In genomic region chr16:66935319-66936011, GRCh38 we compare ENCODE assay signal across 8 cellular contexts. TPM values are rescaled to one million over a fixed set of nuclear protein-coding genes. Genes with fewer than 3 reads are reported as not detected.
A peak's percentile ranks its signal among the peaks of the same experiment; 100 is the strongest.
DNase-seq lines count a peak whose midpoint lies in the region; ATAC-seq and TF ChIP-seq lines count a peak whose summit lies in the region.

Gene CES2 (plus strand): TSS chr16:66935516. CDS start chr16:66935636, 120 bp downstream.

- peak within 1 kb of the TSS; percentile 96 for H2AK5ac ChIP-seq in trophoblast cell (ENCODE audit: low read length)

- peak within 1 kb of the TSS; percentile 74 for H2BK120ac ChIP-seq in trophoblast cell (ENCODE audit: insufficient read depth, low read length, poor library complexity)

- H3K9ac ChIP-seq in HCT116 (ENCODE audit: low read length) (peak within 1 kb of the TSS; percentile 98), trophoblast cell (ENCODE audit: low read length) (peak within 1 kb of the TSS; percentile 98)

- H3K27ac ChIP-seq in 22Rv1: peak within 1 kb of the TSS; percentile 70
- H3K27ac ChIP-seq in HCT116 (ENCODE audit: low read depth, low read length): peak within 1 kb of the TSS; percentile 95
- peak within 1 kb of the TSS; percentile 82 to 99 (median 96) for H3K27ac ChIP-seq in heart left ventricle
- H3K27ac ChIP-seq in trophoblast cell (ENCODE audit: low read depth, low read length): peak within 1 kb of the TSS; percentile 46

- no peak for TF ChIP-seq CTCF in 22Rv1 (IDR thresholded peaks at IDR 0.05)
- no peak for TF ChIP-seq CTCF in HCT116 (IDR thresholded peaks at IDR 0.05 in 2 of 3, conservative IDR thresholded peaks at IDR 0.05 in 1 of 3; ENCODE audit: borderline replicate concordance in 1 of 3, insufficient read depth in 1 of 3, low read depth in 2 of 3, low read length in 2 of 3)
- no peak for TF ChIP-seq CTCF in heart left ventricle (IDR thresholded peaks at IDR 0.05)

- H4K12ac ChIP-seq in trophoblast cell (ENCODE audit: low read depth, low read length): peak within 1 kb of the TSS; percentile 88

- ATAC-seq in HCT116 (peak; percentile 39), heart left ventricle (peak; percentile 32 to 71 (median 63))

- peak within 1 kb of the TSS; percentile 95 for H4K8ac ChIP-seq in trophoblast cell (ENCODE audit: low read depth, low read length)

- H2BK5ac ChIP-seq in trophoblast cell (ENCODE audit: low read depth, low read length, poor library complexity): peak within 1 kb of the TSS; percentile 58

- H3K4me1 Mint-ChIP-seq in activated naive CD8-positive, alpha-beta T cell treated with anti-CD3 and anti-CD28 coated beads for 36 hours: peaks cover 38% of the 10 kb centered on the region

- no peaks in the 10 kb centered on the region for H3K9me2 ChIP-seq in HCT116 (ENCODE audit: insufficient read depth)

- peak within 1 kb of the TSS; percentile 96 for H3K14ac ChIP-seq in trophoblast cell (ENCODE audit: low read length)

- H2BK12ac ChIP-seq in trophoblast cell (ENCODE audit: low read length): no peak within 1 kb of the TSS

- RAD21 ChIA-PET in HCT116 (lab: Charles Lee; ENCODE audit: low non-redundant PET in 1 of 2, low total read pairs in 2 of 2, uncharacterized antibody in 2 of 2, unreplicated experiment in 2 of 2): no interaction called here

- no peaks in the 10 kb centered on the region for H3K9me3 Mint-ChIP-seq in activated naive CD8-positive, alpha-beta T cell treated with anti-CD3 and anti-CD28 coated beads for 36 hours

- intact Hi-C loops in HCT116 (cut with micrococcal nuclease) (no loop called here), heart left ventricle (cut with DNase I) (loop anchor here in 1 of 10 donors (5.0 kb wide), 1 partner anchor 38 kb away; no protein-coding TSS in a partner anchor)

- POLR2A ChIA-PET in HCT116 (lab: Charles Lee): no interaction called here

- peaks cover 30% of the 10 kb centered on the region for H3K36me3 Mint-ChIP-seq in activated naive CD8-positive, alpha-beta T cell treated with anti-CD3 and anti-CD28 coated beads for 36 hours

- H3K4me1 ChIP-seq in HCT116 (ENCODE audit: control insufficient read depth in 1 of 2, insufficient read depth in 2 of 2, low read length in 2 of 2) (peaks cover 0 to 26% of the 10 kb centered on the region in 2 experiments; a peak in 3 of 4 replicates), heart left ventricle (peaks cover 4 to 58% (median 37%) of the 10 kb centered on the region in 12 donors), trophoblast cell (ENCODE audit: control insufficient read depth in 1 of 2, insufficient read depth in 2 of 2, low read length in 2 of 2) (peaks cover 15 to 16% of the 10 kb centered on the region in 2 experiments)

- no peaks in the 10 kb centered on the region for H3K27me3 ChIP-seq in HCT116 (ENCODE audit: insufficient read depth, low read length)
- H3K27me3 ChIP-seq in heart left ventricle: no peaks in the 10 kb centered on the region
- H3K27me3 ChIP-seq in trophoblast cell (ENCODE audit: insufficient read depth, low read length): no peaks in the 10 kb centered on the region

- H3K27ac Mint-ChIP-seq in activated naive CD8-positive, alpha-beta T cell treated with anti-CD3 and anti-CD28 coated beads for 36 hours: peak within 1 kb of the TSS; percentile 99

- H3K27me3 Mint-ChIP-seq in activated naive CD8-positive, alpha-beta T cell treated with anti-CD3 and anti-CD28 coated beads for 36 hours: no peaks in the 10 kb centered on the region

- H3K36me3 ChIP-seq in HCT116 (ENCODE audit: control insufficient read depth in 1 of 2, insufficient read depth in 2 of 2, low read length in 2 of 2) (peaks cover 14 to 28% of the 10 kb centered on the region in 2 experiments; a peak in 3 of 4 replicates), heart left ventricle (peaks cover 0 to 55% (median 41%) of the 10 kb centered on the region in 9 donors), trophoblast cell (ENCODE audit: control insufficient read depth in 1 of 2, insufficient read depth in 2 of 2, low read length in 2 of 2) (peaks cover 22% of the 10 kb centered on the region in 2 experiments)

- BruUV-seq in HCT116 (replicated peaks; lab: Mats Ljungman, UMichigan): no TSS peak

- no peak for TF ChIP-seq RAD21 in HCT116 (IDR thresholded peaks at IDR 0.05; ENCODE audit: low read depth)

- no peaks in the 10 kb centered on the region for H4K20me1 ChIP-seq in HCT116 (ENCODE audit: insufficient read depth)

- peak within 1 kb of the TSS; percentile 98 for H3K18ac ChIP-seq in trophoblast cell (ENCODE audit: low read length)

- H3K9me3 ChIP-seq in HCT116 (ENCODE audit: control insufficient read depth in 1 of 2, insufficient read depth in 1 of 2, low read depth in 1 of 2, low read length in 2 of 2) (no peaks in the 10 kb centered on the region), heart left ventricle (no peaks in the 10 kb centered on the region), trophoblast cell (ENCODE audit: insufficient read depth, low read depth, low read length) (no peaks in the 10 kb centered on the region)

- WGBS in heart left ventricle, 4 donors: 15 to 27% (median 24%) methylated on average over 29 to 44 of the region's 44 CpGs
- WGBS in trophoblast cell (ENCODE audit: extremely low coverage, insufficient coverage, insufficient read length): no CpG with 5 or more reads among the region's 44 CpGs

- no peak for TF ChIP-seq POLR2A in HCT116 (IDR thresholded peaks at IDR 0.05; ENCODE audit: borderline replicate concordance, extremely low read depth, insufficient read depth, insufficient read length)
- TF ChIP-seq POLR2A in heart left ventricle (IDR thresholded peaks at IDR 0.05): peak in 1 of 2 donors; percentile 50

- H3K4me3 Mint-ChIP-seq in activated naive CD8-positive, alpha-beta T cell treated with anti-CD3 and anti-CD28 coated beads for 36 hours: peak within 1 kb of the TSS; percentile 97

- H3K79me1 ChIP-seq in trophoblast cell (ENCODE audit: low read length): peaks cover 8% of the 10 kb centered on the region

- peak within 1 kb of the TSS; percentile 91 for H4K91ac ChIP-seq in trophoblast cell (ENCODE audit: low read depth, low read length)

- peak within 1 kb of the TSS; percentile 84 for H3K4ac ChIP-seq in trophoblast cell (ENCODE audit: low read depth, low read length)

- H3K79me2 ChIP-seq in HCT116 (ENCODE audit: insufficient read depth, low read length): peaks cover 62% of the 10 kb centered on the region
- H3K79me2 ChIP-seq in trophoblast cell (ENCODE audit: control insufficient read depth, insufficient read depth, low read length, poor library complexity): peaks cover 9% of the 10 kb centered on the region

- H3K23ac ChIP-seq in trophoblast cell (ENCODE audit: low read length): no peak within 1 kb of the TSS

- CTCF ChIA-PET in HCT116 (lab: Charles Lee): no interaction called here

- H3K4me3 ChIP-seq in HCT116 (replicated peaks in 1 of 2; ENCODE audit: low read depth in 1 of 2, low read length in 2 of 2) (peak within 1 kb of the TSS; percentile 99), heart left ventricle (peak within 1 kb of the TSS; percentile 67 to 100 (median 95)), trophoblast cell (ENCODE audit: low read depth, low read length) (peak within 1 kb of the TSS; percentile 97)

- H2AFZ ChIP-seq in HCT116 (ENCODE audit: low read depth, low read length, poor library complexity, severe bottlenecking): no peak within 1 kb of the TSS
- H2AFZ ChIP-seq in trophoblast cell (ENCODE audit: insufficient read depth, low read length, poor library complexity): peak within 1 kb of the TSS; percentile 98

- DNase-seq in HCT116 (ENCODE audit: low read depth, low spot score) (no peak), heart left ventricle (peak in 4 of 5 donors; percentile 53 to 83 (median 66)), trophoblast cell (peak in 1 of 2 donors; percentile 25), D341Med (ENCODE audit: low spot score) (no peak), NOMO-1 (lab: John Stamatoyannopoulos, UW; ENCODE audit: unreplicated experiment in 2 of 2) (no peak), SKM-1 (lab: John Stamatoyannopoulos, UW; ENCODE audit: unreplicated experiment) (no peak)
- DNase-seq in activated naive CD8-positive, alpha-beta T cell treated with anti-CD3 and anti-CD28 coated beads for 36 hours: no peak

- H3K4me2 ChIP-seq in HCT116 (ENCODE audit: low read length) (peak within 1 kb of the TSS; percentile 97), trophoblast cell (ENCODE audit: low read length) (peak within 1 kb of the TSS; percentile 81)

TF ChIP-seq in HCT116, 20 proteins besides CTCF, POLR2A, EP300 and RAD21:
- TF ChIP-seq FOSL1 (IDR thresholded peaks at IDR 0.05; ENCODE audit: low read depth) (no peak), SIN3A (IDR thresholded peaks at IDR 0.05; ENCODE audit: low read depth) (no peak), ATF3 (IDR thresholded peaks at IDR 0.05) (no peak), MAX (IDR thresholded peaks at IDR 0.05) (no peak), YY1 (IDR thresholded peaks at IDR 0.05; ENCODE audit: extremely low read depth, insufficient replicate concordance, low read depth, low read length) (no peak), TCF7L2 (IDR thresholded peaks at IDR 0.05; ENCODE audit: borderline replicate concordance, extremely low read depth, insufficient read depth, insufficient read length) (no peak)

RNA-seq across cellular contexts. Expression of gene CES2, which starts in this region (rescaled TPM):
- 35.4 TPM for total RNA-seq in HCT116 (2021; ENCODE audit: unreplicated experiment)
- 17.9 and 19.7 TPM in 2 replicates for polyA plus RNA-seq in HCT116 (2012)
- 10 to 100 TPM; 23.3 to 24.9 TPM for total RNA-seq in activated naive CD8-positive, alpha-beta T cell treated with anti-CD3 and anti-CD28 coated beads for 36 hours
- total RNA-seq in heart left ventricle: 100 to 1,000 TPM in 4 of 9 donors, 10 to 100 TPM in 5; 56.0 to 157 (median 78.8) TPM
- 100 to 1,000 TPM in 1 of 2 donors, 10 to 100 TPM in 1; 40.9 to 125 TPM for polyA plus RNA-seq in heart left ventricle
- 11.5 and 12.3 TPM in 2 replicates for polyA plus RNA-seq in trophoblast cell (2013)

Comparison
In these comparisons a context has a peak if more than half of its experiments do, and no peak if none do; other contexts are left out.
1. DNase-seq: peak in heart left ventricle (4 of 5); none in HCT116 (single experiment), activated naive CD8-positive, alpha-beta T cell treated with anti-CD3 and anti-CD28 coated beads for 36 hours (single experiment), D341Med (single experiment), NOMO-1 (0 of 2) and SKM-1 (single experiment).
2. Peak in every context shown above with its lines, with median percentiles within 50 percentile points of each other: H3K27ac ChIP-seq and H3K4me3 ChIP-seq.